ENCODE assay signal across 9 cellular contexts in genomic region chr3:192570757-192571156, GRCh38.
DNase-seq lines count a peak whose midpoint lies in the region; ATAC-seq and FAIRE-seq lines count a peak whose summit lies in the region.
"Had no signal": no experiment of that assay in that cellular context is flagged by ENCODE, and none has a peak within 500 bp of the region (broad histone marks: within the 10 kb centered on the region; RNA-seq: fewer than 3 reads in every experiment).

No MANE protein-coding gene starts in this region.

- H3K36me3 Mint-ChIP-seq in activated T-helper 17 cell treated with anti-CD3 and anti-CD28 coated beads, Interleukin-2, amount 50 U/mL, for 72 hours (ENCODE audit: low read depth), result no peaks in the 10 kb centered on the region
- H3K36me3 Mint-ChIP-seq in activated CD4-positive, alpha-beta T cell treated with anti-CD3 and anti-CD28 coated beads for 36 hours (ENCODE audit: low read depth), result no peaks in the 10 kb centered on the region

- no peak overlapping the region for H3K27ac Mint-ChIP-seq in activated T-helper 17 cell treated with anti-CD3 and anti-CD28 coated beads, Interleukin-2, amount 50 U/mL, for 72 hours
- no peak overlapping the region for H3K27ac Mint-ChIP-seq in activated CD4-positive, alpha-beta T cell treated with anti-CD3 and anti-CD28 coated beads for 36 hours

- peaks cover 25% of the 10 kb centered on the region for H3K27me3 Mint-ChIP-seq in activated T-helper 17 cell treated with anti-CD3 and anti-CD28 coated beads, Interleukin-2, amount 50 U/mL, for 72 hours
- H3K27me3 Mint-ChIP-seq in activated CD4-positive, alpha-beta T cell treated with anti-CD3 and anti-CD28 coated beads for 36 hours, result peaks cover 21% of the 10 kb centered on the region

- POLR2A ChIA-PET in activated CD4-positive, alpha-beta T cell treated with anti-CD3 and anti-CD28 coated beads for 36 hours (lab: Charles Lee), result no interaction called here

- intact Hi-C loops in activated CD4-positive, alpha-beta T cell treated with anti-CD3 and anti-CD28 coated beads for 36 hours (cut with DNase I, micrococcal nuclease), result no loop called here

- peak overlapping the region; percentile 51 for H3K4me3 Mint-ChIP-seq in activated T-helper 17 cell treated with anti-CD3 and anti-CD28 coated beads, Interleukin-2, amount 50 U/mL, for 72 hours
- no peak overlapping the region for H3K4me3 Mint-ChIP-seq in activated CD4-positive, alpha-beta T cell treated with anti-CD3 and anti-CD28 coated beads for 36 hours

- H3K27me3 ChIP-seq in MG63, result peaks cover 7% of the 10 kb centered on the region; the same call in 1 of the 2 replicates

- no peaks in the 10 kb centered on the region for H3K36me3 ChIP-seq in MG63

- H3K9me3 ChIP-seq in MG63, result no peaks in the 10 kb centered on the region

- H3K4me3 ChIP-seq in MG63, result peak overlapping the region; percentile 37

- no peak for DNase-seq in MG63
- no peak for DNase-seq in activated CD4-positive, alpha-beta T cell treated with anti-CD3 and anti-CD28 coated beads for 36 hours
- DNase-seq in activated CD8-positive, alpha-beta memory T cell treated with anti-CD3 and anti-CD28 coated beads, Interleukin-2, amount 50 U/mL, for 48 hours, result no peak
- DNase-seq in amygdala (lab: John Stamatoyannopoulos, UW), result no peak

- CTCF ChIA-PET in activated CD4-positive, alpha-beta T cell treated with anti-CD3 and anti-CD28 coated beads for 36 hours (lab: Charles Lee), result no interaction called here

- peaks cover 4% of the 10 kb centered on the region for H3K9me3 Mint-ChIP-seq in activated T-helper 17 cell treated with anti-CD3 and anti-CD28 coated beads, Interleukin-2, amount 50 U/mL, for 72 hours
- H3K9me3 Mint-ChIP-seq in activated CD4-positive, alpha-beta T cell treated with anti-CD3 and anti-CD28 coated beads for 36 hours (ENCODE audit: low read depth), result no peaks in the 10 kb centered on the region

- no peak for ATAC-seq in activated T-helper 17 cell treated with anti-CD3 and anti-CD28 coated beads, Interleukin-2, amount 50 U/mL, for 72 hours (replicated peaks)
- no peak for ATAC-seq in activated CD4-positive, alpha-beta T cell treated with anti-CD3 and anti-CD28 coated beads for 36 hours
- ATAC-seq in GM21526 (IDR thresholded peaks at IDR 0.05; ENCODE audit: low FRiP score, unreplicated experiment), result no peak

- FAIRE-seq in islet of Langerhans (lab: Jason Lieb, UNC), result peak; percentile 95

- H3K4me1 Mint-ChIP-seq in activated T-helper 17 cell treated with anti-CD3 and anti-CD28 coated beads, Interleukin-2, amount 50 U/mL, for 72 hours, result no peaks in the 10 kb centered on the region
- peaks cover 7% of the 10 kb centered on the region for H3K4me1 Mint-ChIP-seq in activated CD4-positive, alpha-beta T cell treated with anti-CD3 and anti-CD28 coated beads for 36 hours

- peak overlapping the region; percentile 10 for H3K27ac ChIP-seq in temporal lobe (ENCODE audit: low read depth, low read length)
- H3K27ac ChIP-seq: KMS-11 had no signal
